8 cellular contexts compared by ENCODE assay signal in genomic region chr17:8176197-8176940, GRCh38.
A peak's percentile ranks its signal among the peaks of the same experiment; 100 is the strongest.
DNase-seq lines count a peak whose midpoint lies in the region; ATAC-seq and TF ChIP-seq lines count a peak whose summit lies in the region.

Gene TMEM107, minus strand, starts transcription at chr17:8176380. Its CDS starts 94 bp downstream, at chr17:8176286.

- peak within 1 kb of the TSS; percentile 98 for H3K4me2 ChIP-seq in OCI-LY1 (ENCODE audit: low read length)

- peak; percentile 68 for DNase-seq in DMS153 (lab: John Stamatoyannopoulos, UW)
- no peak for DNase-seq in DMS153 treated with DMSO at 0.1 percent for 48 hours (lab: John Stamatoyannopoulos, UW; ENCODE audit: unreplicated experiment)
- peak; percentile 81 for DNase-seq in activated T-cell treated with anti-CD3 and anti-CD28 coated beads for 1 hour (ENCODE audit: low read depth)
- DNase-seq in epidermal melanocyte (ENCODE audit: insufficient read length, low spot score), result peak; percentile 84
- DNase-seq in midbrain (lab: John Stamatoyannopoulos, UW), result peak; percentile 76
- peak; percentile 63 to 69 for DNase-seq in stimulated activated CD8-positive, alpha-beta memory T cell treated with anti-CD3 and anti-CD28 coated beads, Interleukin-4, amount 100 ng/mL, for 1 hour (ENCODE audit: low read depth in 2 of 2, low spot score in 1 of 2)

- peak within 1 kb of the TSS; percentile 76; the same call in 1 of the 2 replicates for H2AFZ ChIP-seq in OCI-LY1 (ENCODE audit: low read length)

- H3K9me3 ChIP-seq in OCI-LY1 (ENCODE audit: low read length), result no peaks in the 10 kb centered on the region

- no peaks in the 10 kb centered on the region for H3K36me3 ChIP-seq in OCI-LY1 (ENCODE audit: insufficient read depth, low read length)

- H3K9ac ChIP-seq in OCI-LY1 (ENCODE audit: low read length), result peak within 1 kb of the TSS; percentile 92

- peak within 1 kb of the TSS; percentile 89 for H3K4me3 ChIP-seq in OCI-LY1 (ENCODE audit: low read depth, low read length, poor library complexity, severe bottlenecking)

- peak; percentile 51 for ATAC-seq in HG03571 (IDR thresholded peaks at IDR 0.05; ENCODE audit: unreplicated experiment)

- no peaks in the 10 kb centered on the region for H3K27me3 ChIP-seq in OCI-LY1 (ENCODE audit: insufficient read depth, low read length)

- peak within 1 kb of the TSS; percentile 95 for H3K27ac ChIP-seq in OCI-LY1 (ENCODE audit: low read depth, low read length, poor library complexity, severe bottlenecking)

- H3K79me2 ChIP-seq in OCI-LY1 (ENCODE audit: insufficient read depth, low read length), result no peaks in the 10 kb centered on the region

- H4K20me1 ChIP-seq in OCI-LY1 (ENCODE audit: insufficient read depth, low read length), result no peaks in the 10 kb centered on the region

- TF ChIP-seq CTCF in OCI-LY1 (IDR thresholded peaks at IDR 0.05; ENCODE audit: low read length), result no peak

- no peaks in the 10 kb centered on the region for H3F3A ChIP-seq in OCI-LY1 (ENCODE audit: insufficient read depth, low read length)

- H3K4me1 ChIP-seq in OCI-LY1 (ENCODE audit: insufficient read depth, low read length, severe bottlenecking), result peaks cover 45% of the 10 kb centered on the region

- H3K9me2 ChIP-seq in OCI-LY1 (ENCODE audit: low read depth, low read length), result no peaks in the 10 kb centered on the region
